ENCODE assay signal across 8 cellular contexts in genomic region chr17:59842901-59843652, GRCh38. TPM values are rescaled to one million over a fixed set of nuclear protein-coding genes. Genes with fewer than 3 reads are reported as not detected.
A peak's percentile ranks its signal among the peaks of the same experiment; 100 is the strongest.
DNase-seq lines count a peak whose midpoint lies in the region; ATAC-seq and TF ChIP-seq lines count a peak whose summit lies in the region.

No MANE protein-coding gene starts in this region.

- peak overlapping the region; percentile 100 for H3K27ac Mint-ChIP-seq in activated naive CD8-positive, alpha-beta T cell treated with anti-CD3 and anti-CD28 coated beads, Interleukin-2, amount 50 U/mL, for 24 hours

- H3K36me3 Mint-ChIP-seq in activated naive CD8-positive, alpha-beta T cell treated with anti-CD3 and anti-CD28 coated beads, Interleukin-2, amount 50 U/mL, for 24 hours (ENCODE audit: low read depth), result peaks cover 51% of the 10 kb centered on the region

- peak overlapping the region; percentile 33; the same call in 1 of the 2 replicates for H3K4me3 ChIP-seq in AG10803 (ENCODE audit: low read length)

- H3K9me3 Mint-ChIP-seq in activated naive CD8-positive, alpha-beta T cell treated with anti-CD3 and anti-CD28 coated beads, Interleukin-2, amount 50 U/mL, for 24 hours, result no peaks in the 10 kb centered on the region

- H3K4me3 Mint-ChIP-seq in activated naive CD8-positive, alpha-beta T cell treated with anti-CD3 and anti-CD28 coated beads, Interleukin-2, amount 50 U/mL, for 24 hours, result peak overlapping the region; percentile 92

- H3K27me3 Mint-ChIP-seq in activated naive CD8-positive, alpha-beta T cell treated with anti-CD3 and anti-CD28 coated beads, Interleukin-2, amount 50 U/mL, for 24 hours, result peaks cover 4% of the 10 kb centered on the region

- ATAC-seq in GM21381 (IDR thresholded peaks at IDR 0.05; ENCODE audit: unreplicated experiment), result peak; percentile 23
- ATAC-seq in activated naive CD8-positive, alpha-beta T cell treated with anti-CD3 and anti-CD28 coated beads, Interleukin-2, amount 50 U/mL, for 24 hours, result peak; percentile 85
- peak; percentile 7 for ATAC-seq in left lobe of liver

- TF ChIP-seq CTCF in AG10803 (conservative IDR thresholded peaks at IDR 0.05; ENCODE audit: low read length), result no peak

- peak; percentile 98 for DNase-seq in AG10803 (ENCODE audit: low read depth)
- DNase-seq in OCI-M1 (lab: John Stamatoyannopoulos, UW), result peak; percentile 84
- peak; percentile 71 for DNase-seq in activated naive CD8-positive, alpha-beta T cell treated with anti-CD3 and anti-CD28 coated beads, Interleukin-2, amount 50 U/mL, for 24 hours
- peak; percentile 66 for DNase-seq in left lobe of liver (ENCODE audit: low spot score)
- peak; percentile 55 to 61 for DNase-seq in stimulated activated CD8-positive, alpha-beta memory T cell treated with anti-CD3 and anti-CD28 coated beads, Interleukin-15, amount 100 ng/mL, for 48 hours (ENCODE audit: low read depth in 2 of 2)
- no peak for DNase-seq in cerebellum (ENCODE audit: low spot score)
- DNase-seq in NCI-H1092 (lab: John Stamatoyannopoulos, UW), result no peak

- H3K4me1 Mint-ChIP-seq in activated naive CD8-positive, alpha-beta T cell treated with anti-CD3 and anti-CD28 coated beads, Interleukin-2, amount 50 U/mL, for 24 hours, result peaks cover 88% of the 10 kb centered on the region

RNA-seq across cellular contexts. Expression of gene TUBD1, which starts 49.7 kb away (rescaled TPM):
- total RNA-seq in left lobe of liver (6.2 TPM), cerebellum (12.6 TPM)

RNA-seq across cellular contexts. Expression of gene RPS6KB1, which starts 49.8 kb away (rescaled TPM):
- total RNA-seq in left lobe of liver (16.4 TPM), cerebellum (46.0 TPM)

Comparison
In these comparisons a context has a peak if more than half of its experiments do, and no peak if none do; other contexts are left out.
1. DNase-seq: peak in AG10803 (single experiment), OCI-M1 (single experiment), activated naive CD8-positive, alpha-beta T cell treated with anti-CD3 and anti-CD28 coated beads, Interleukin-2, amount 50 U/mL, for 24 hours (single experiment), left lobe of liver (single experiment) and stimulated activated CD8-positive, alpha-beta memory T cell treated with anti-CD3 and anti-CD28 coated beads, Interleukin-15, amount 100 ng/mL, for 48 hours (2 of 2); none in cerebellum (single experiment) and NCI-H1092 (single experiment).
2. ATAC-seq: peak in every context shown above with its lines; median percentile 85 in activated naive CD8-positive, alpha-beta T cell treated with anti-CD3 and anti-CD28 coated beads, Interleukin-2, amount 50 U/mL, for 24 hours; 23 in GM21381; 7 in left lobe of liver.